21 cellular contexts compared by ENCODE assay signal in genomic region chr7:820341-820740, GRCh38. TPM values are rescaled to one million over a fixed set of nuclear protein-coding genes. Genes with fewer than 3 reads are reported as not detected.
DNase-seq lines count a peak whose midpoint lies in the region; ATAC-seq and TF ChIP-seq lines count a peak whose summit lies in the region.
"Had no signal": no experiment of that assay in that cellular context is flagged by ENCODE, and none has a peak within 500 bp of the region (broad histone marks: within the 10 kb centered on the region; RNA-seq: fewer than 3 reads in every experiment).

No MANE protein-coding gene starts in this region.

- peak overlapping the region; percentile 82 for H3K27ac Mint-ChIP-seq in stimulated activated naive B cell treated with anti-CD40 and anti-IgM and Interleukin-4, amounts not matched to agents 10 μg/mL and 1 μg/mL and 100 μg/mL, for 72 hours
- H3K27ac Mint-ChIP-seq: activated CD8-positive, alpha-beta memory T cell treated with anti-CD3 and anti-CD28 coated beads, Interleukin-2, amount 10 ng/mL, durations not matched to agents 7 days and 5 days; effector memory CD8-positive, alpha-beta T cell had no signal

- H3K27ac ChIP-seq in cardiac muscle cell = peak overlapping the region; percentile 57
- no peak overlapping the region for H3K27ac ChIP-seq in KMS-11
- peak overlapping the region in 3 of 4 donors; percentile 72 to 91 (median 90) for H3K27ac ChIP-seq in esophagus muscularis mucosa (replicated peaks in 1 of 4)
- peak overlapping the region in 1 of 4 donors; percentile 35 for H3K27ac ChIP-seq in Peyer's patch

- H3K9me3 ChIP-seq in cardiac muscle cell (ENCODE audit: low read depth) = no peaks in the 10 kb centered on the region
- H3K9me3 ChIP-seq in esophagus muscularis mucosa = no peaks in the 10 kb centered on the region
- H3K9me3 ChIP-seq in Peyer's patch = no peaks in the 10 kb centered on the region
- H3K9me3 ChIP-seq: ascending aorta, esophagus squamous epithelium, tibial nerve had no signal

- no peaks in the 10 kb centered on the region for H3K36me3 ChIP-seq in cardiac muscle cell
- no peaks in the 10 kb centered on the region; the same call in 1 of the 2 replicates for H3K36me3 ChIP-seq in KMS-11 (ENCODE audit: insufficient read depth)
- H3K36me3 ChIP-seq in esophagus muscularis mucosa = peaks cover 0 to 7% (median 0%) of the 10 kb centered on the region in 4 donors
- H3K36me3 ChIP-seq in Peyer's patch = no peaks in the 10 kb centered on the region
- H3K36me3 ChIP-seq: ascending aorta had no signal

- no peaks in the 10 kb centered on the region for H3K27me3 ChIP-seq in cardiac muscle cell
- H3K27me3 ChIP-seq in KMS-11 (ENCODE audit: insufficient read depth, low read depth) = no peaks in the 10 kb centered on the region
- no peaks in the 10 kb centered on the region for H3K27me3 ChIP-seq in esophagus muscularis mucosa
- no peaks in the 10 kb centered on the region for H3K27me3 ChIP-seq in Peyer's patch
- H3K27me3 ChIP-seq: ascending aorta, esophagus squamous epithelium, tibial nerve had no signal

- peaks cover 41 to 80% of the 10 kb centered on the region in 2 donors for H3K4me1 Mint-ChIP-seq in stimulated activated naive B cell treated with anti-CD40 and anti-IgM and Interleukin-4, amounts not matched to agents 10 μg/mL and 1 μg/mL and 100 μg/mL, for 72 hours

- H3K9ac ChIP-seq in KMS-11 = no peak overlapping the region

- H3K79me2 ChIP-seq in KMS-11 (ENCODE audit: insufficient read depth, low read depth) = peaks cover 79% of the 10 kb centered on the region

- 86% methylated on average over 1 of the region's 1 CpG for WGBS in esophagus muscularis mucosa

- H3K9me3 Mint-ChIP-seq in stimulated activated naive B cell treated with anti-CD40 and anti-IgM and Interleukin-4, amounts not matched to agents 10 μg/mL and 1 μg/mL and 100 μg/mL, for 72 hours = no peaks in the 10 kb centered on the region
- H3K9me3 Mint-ChIP-seq: effector memory CD8-positive, alpha-beta T cell; naive thymus-derived CD8-positive, alpha-beta T cell had no signal

- no peak for DNase-seq in cardiac muscle cell (ENCODE audit: low read depth in 1 of 2, low spot score in 1 of 2)
- DNase-seq in cardiac septum (ENCODE audit: low spot score) = no peak
- DNase-seq in esophagus muscularis mucosa (ENCODE audit: extremely low spot score) = no peak
- no peak for DNase-seq in stimulated activated naive B cell treated with anti-CD40 and anti-IgM and Interleukin-4, amounts not matched to agents 10 μg/mL and 1 μg/mL and 100 μg/mL, for 72 hours
- DNase-seq in DMS53 (lab: John Stamatoyannopoulos, UW) = no peak
- no peak for DNase-seq in Peyer's patch
- DNase-seq in AG20443 (ENCODE audit: low spot score) = no peak
- DNase-seq: activated CD4-positive, CD25-positive, alpha-beta regulatory T cell treated with anti-CD3 and anti-CD28 coated beads, Interleukin-2, amount 50 U/mL, for 72 hours; activated CD8-positive, alpha-beta memory T cell treated with anti-CD3 and anti-CD28 coated beads, Interleukin-2, amount 10 ng/mL, durations not matched to agents 7 days and 5 days; effector memory CD8-positive, alpha-beta T cell; esophagus squamous epithelium; mesenchymal stem cell; naive thymus-derived CD8-positive, alpha-beta T cell; NCI-H1105 treated with DMSO at 0.1 percent for 48 hours; NCI-H2081 treated with DMSO at 0.1 percent for 48 hours; NCI-H526; stimulated activated naive CD4-positive, alpha-beta T cell; T1000 had no signal

- H3K4me3 ChIP-seq in cardiac muscle cell = no peak overlapping the region
- no peak overlapping the region for H3K4me3 ChIP-seq in KMS-11 (IDR thresholded peaks at IDR 0.05; ENCODE audit: insufficient read depth, low read depth, low read length)
- H3K4me3 ChIP-seq in esophagus muscularis mucosa = no peak overlapping the region
- no peak overlapping the region for H3K4me3 ChIP-seq in Peyer's patch
- H3K4me3 ChIP-seq: ascending aorta, esophagus squamous epithelium, tibial nerve had no signal

- H3K4me3 Mint-ChIP-seq in stimulated activated naive B cell treated with anti-CD40 and anti-IgM and Interleukin-4, amounts not matched to agents 10 μg/mL and 1 μg/mL and 100 μg/mL, for 72 hours = peak overlapping the region; percentile 61 to 68
- H3K4me3 Mint-ChIP-seq: activated CD8-positive, alpha-beta memory T cell treated with anti-CD3 and anti-CD28 coated beads, Interleukin-2, amount 10 ng/mL, durations not matched to agents 7 days and 5 days; effector memory CD8-positive, alpha-beta T cell had no signal

- ATAC-seq in stimulated activated naive B cell treated with anti-CD40 and anti-IgM and Interleukin-4, amounts not matched to agents 10 μg/mL and 1 μg/mL and 100 μg/mL, for 72 hours (replicated peaks) = peak; percentile 47 to 54
- ATAC-seq: activated CD8-positive, alpha-beta memory T cell treated with anti-CD3 and anti-CD28 coated beads, Interleukin-2, amount 10 ng/mL, durations not matched to agents 7 days and 5 days; effector memory CD8-positive, alpha-beta T cell; naive thymus-derived CD8-positive, alpha-beta T cell had no signal

- intact Hi-C loops in cardiac septum (cut with DNase I) (loop anchor here (5.0 kb wide), 1 partner anchor 47 kb away; no protein-coding TSS in a partner anchor), esophagus muscularis mucosa (cut with DNase I) (no loop called here)

- H3K27me3 Mint-ChIP-seq in stimulated activated naive B cell treated with anti-CD40 and anti-IgM and Interleukin-4, amounts not matched to agents 10 μg/mL and 1 μg/mL and 100 μg/mL, for 72 hours = no peaks in the 10 kb centered on the region
- H3K27me3 Mint-ChIP-seq: effector memory CD8-positive, alpha-beta T cell had no signal

- H2AFZ ChIP-seq in KMS-11 (ENCODE audit: low read depth) = no peak overlapping the region

- H4K20me1 ChIP-seq in KMS-11 (ENCODE audit: insufficient read depth) = peaks cover 9% of the 10 kb centered on the region; the same call in 1 of the 2 replicates

- no peak for TF ChIP-seq EP300 in esophagus muscularis mucosa (IDR thresholded peaks at IDR 0.05)

- peak overlapping the region; percentile 10; the same call in 1 of the 2 replicates for H3K4me2 ChIP-seq in KMS-11

- H3K4me1 ChIP-seq in cardiac muscle cell (ENCODE audit: low read depth) (peaks cover 31% of the 10 kb centered on the region), KMS-11 (ENCODE audit: low read depth, poor library complexity, severe bottlenecking) (peaks cover 22% of the 10 kb centered on the region), esophagus muscularis mucosa (peaks cover 71 to 92% (median 89%) of the 10 kb centered on the region in 4 donors), Peyer's patch (peaks cover 0 to 54% (median 0%) of the 10 kb centered on the region in 4 donors)

- H3K36me3 Mint-ChIP-seq in stimulated activated naive B cell treated with anti-CD40 and anti-IgM and Interleukin-4, amounts not matched to agents 10 μg/mL and 1 μg/mL and 100 μg/mL, for 72 hours = peaks cover 25 to 39% of the 10 kb centered on the region in 2 donors

- TF ChIP-seq POLR2A in esophagus muscularis mucosa (IDR thresholded peaks at IDR 0.05; ENCODE audit: low read depth) = no peak
- no peak for TF ChIP-seq POLR2A in Peyer's patch (IDR thresholded peaks at IDR 0.05)

- TF ChIP-seq CTCF in cardiac muscle cell (IDR thresholded peaks at IDR 0.05; ENCODE audit: low read depth, low read length) = no peak
- TF ChIP-seq CTCF in KMS-11 (conservative IDR thresholded peaks at IDR 0.05; ENCODE audit: low read depth, low read length) = no peak
- no peak for TF ChIP-seq CTCF in esophagus muscularis mucosa (IDR thresholded peaks at IDR 0.05)
- no peak for TF ChIP-seq CTCF in Peyer's patch (IDR thresholded peaks at IDR 0.05)

RNA-seq across cellular contexts. Expression of gene SUN1, which starts 11.9 kb away (rescaled TPM):
- 172 and 188 TPM in 2 replicates for total RNA-seq in cardiac muscle cell
- 152 and 172 TPM in 2 replicates for polyA plus RNA-seq in cardiac muscle cell
- total RNA-seq in cardiac septum = 153 TPM
- total RNA-seq in esophagus muscularis mucosa = 100 to 1,000 TPM; 132 to 149 (median 147) TPM
- 100 to 1,000 TPM; 113 to 259 (median 192) TPM for total RNA-seq in Peyer's patch

RNA-seq across cellular contexts. Expression of gene GET4, which starts 56.0 kb away (rescaled TPM):
- total RNA-seq in cardiac muscle cell = 45.3 and 55.0 TPM in 2 replicates
- 75.4 and 82.6 TPM in 2 replicates for polyA plus RNA-seq in cardiac muscle cell
- 21.3 TPM for total RNA-seq in cardiac septum
- total RNA-seq in esophagus muscularis mucosa = 10 to 100 TPM; 24.7 to 41.3 (median 35.2) TPM
- 10 to 100 TPM; 29.7 to 93.3 (median 56.8) TPM for total RNA-seq in Peyer's patch
